ENCODE assay signal across 1 cellular context in genomic region chr6:33827546-33828451, GRCh38.
TF ChIP-seq lines count a peak whose summit lies in the region.

No MANE protein-coding gene starts in this region.

TF ChIP-seq in IMR-90, 13 proteins besides CTCF, POLR2A, EP300 and RAD21:
- TF ChIP-seq ELK1 (IDR thresholded peaks at IDR 0.05; ENCODE audit: borderline replicate concordance, low read depth, low read length): no peak
- TF ChIP-seq MAFK (IDR thresholded peaks at IDR 0.05; ENCODE audit: low read depth, low read length): peak; percentile 34; the same call in 1 of the 2 replicates
- TF ChIP-seq CHD1 (IDR thresholded peaks at IDR 0.05; ENCODE audit: low read depth, low read length): no peak
- TF ChIP-seq BHLHE40 (IDR thresholded peaks at IDR 0.05; ENCODE audit: low read depth, low read length): no peak
- no peak for TF ChIP-seq MXI1 (IDR thresholded peaks at IDR 0.05; ENCODE audit: borderline replicate concordance, low read depth, low read length)
- no peak for TF ChIP-seq RFX5 (IDR thresholded peaks at IDR 0.05; ENCODE audit: low read depth, low read length)
- TF ChIP-seq RCOR1 (IDR thresholded peaks at IDR 0.05; ENCODE audit: insufficient replicate concordance, low read length): no peak
- TF ChIP-seq, protein P1, sequence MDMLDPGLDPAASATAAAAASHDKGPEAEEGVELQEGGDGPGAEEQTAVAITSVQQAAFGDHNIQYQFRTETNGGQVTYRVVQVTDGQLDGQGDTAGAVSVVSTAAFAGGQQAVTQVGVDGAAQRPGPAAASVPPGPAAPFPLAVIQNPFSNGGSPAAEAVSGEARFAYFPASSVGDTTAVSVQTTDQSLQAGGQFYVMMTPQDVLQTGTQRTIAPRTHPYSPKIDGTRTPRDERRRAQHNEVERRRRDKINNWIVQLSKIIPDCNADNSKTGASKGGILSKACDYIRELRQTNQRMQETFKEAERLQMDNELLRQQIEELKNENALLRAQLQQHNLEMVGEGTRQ (IDR thresholded peaks at IDR 0.05; ENCODE audit: low read depth, low read length): peak; percentile 29; the same call in 1 of the 2 replicates
- TF ChIP-seq MAZ (IDR thresholded peaks at IDR 0.05; ENCODE audit: borderline replicate concordance, low read depth, low read length): no peak
- no peak for TF ChIP-seq SMC3 (IDR thresholded peaks at IDR 0.05; ENCODE audit: low read depth, low read length)
TF ChIP-seq in IMR-90: peak in this region for 2.
